33 cellular contexts compared by ENCODE assay signal in genomic region chr7:134019251-134019650, GRCh38.
DNase-seq lines count a peak whose midpoint lies in the region; ATAC-seq, FAIRE-seq and TF ChIP-seq lines count a peak whose summit lies in the region.
"Had no signal": no experiment of that assay in that cellular context is flagged by ENCODE, and none has a peak within 500 bp of the region (broad histone marks: within the 10 kb centered on the region; RNA-seq: fewer than 3 reads in every experiment).

No MANE protein-coding gene starts in this region.

- TF ChIP-seq POLR2A in HepG2 (IDR thresholded peaks at IDR 0.05; ENCODE audit: insufficient read depth in 1 of 2, low read depth in 2 of 2, low read length in 2 of 2): no peak
- TF ChIP-seq POLR2A in right lobe of liver (IDR thresholded peaks at IDR 0.05): no peak
- no peak for TF ChIP-seq POLR2A in K562 (conservative IDR thresholded peaks at IDR 0.05)

- TF ChIP-seq RAD21 in HepG2 (CRISPR knock-in tag; IDR thresholded peaks at IDR 0.05): no peak
- TF ChIP-seq RAD21 in K562 (CRISPR knock-in tag; conservative IDR thresholded peaks at IDR 0.05 in 1 of 2, IDR thresholded peaks at IDR 0.05 in 1 of 2): no peak

- WGBS in HepG2 (ENCODE audit: low lambda C conversion rate): 73% methylated on average over 2 of the region's 2 CpGs
- WGBS in right lobe of liver (ENCODE audit: insufficient coverage, low coverage, low lambda C conversion rate, missing lambda C conversion rate): 39% methylated on average over 2 of the region's 2 CpGs
- WGBS in K562 (ENCODE audit: insufficient coverage, low coverage, missing lambda C conversion rate): 11% methylated on average over 2 of the region's 2 CpGs

- H3K9me1 ChIP-seq in K562 (ENCODE audit: control insufficient read depth, insufficient read depth, low read length): no peaks in the 10 kb centered on the region

- FAIRE-seq in HepG2 (lab: Jason Lieb, UNC) (no peak), K562 (lab: Jason Lieb, UNC) (no peak)
- FAIRE-seq: A204.1, A549, D721Med had no signal

- H2AFZ ChIP-seq in HepG2 (ENCODE audit: low read length) (no peak overlapping the region), K562 (ENCODE audit: low read depth, low read length) (no peak overlapping the region)

- in situ Hi-C loops in HepG2 (cut with HindIII; ENCODE audit: extremely low pct_ligation_motif_present, low pct_unique_long_range_greater_than_20kb): no loop called here
- in situ Hi-C loops in K562 (cut with MboI): no loop called here

- H3K4me1 ChIP-seq in HepG2 (ENCODE audit: insufficient read depth, low read length): peaks cover 6% of the 10 kb centered on the region
- H3K4me1 ChIP-seq in right lobe of liver: no peaks in the 10 kb centered on the region
- H3K4me1 ChIP-seq in HEK293 (ENCODE audit: control insufficient read depth, insufficient read depth, low read length): no peaks in the 10 kb centered on the region
- no peaks in the 10 kb centered on the region for H3K4me1 ChIP-seq in K562 (replicated peaks in 1 of 2; ENCODE audit: control insufficient read depth in 2 of 2, insufficient read depth in 2 of 2, low read length in 2 of 2)
- peaks cover 0 to 6% (median 0%) of the 10 kb centered on the region in 4 donors for H3K4me1 ChIP-seq in tibial artery
- H3K4me1 ChIP-seq: BE2C; BLaER1; BLaER1 treated with 17β-estradiol and CSF1 and Interleukin-3, amounts not matched to agents 10 nM and 100 nM had no signal

- H3K36me3 ChIP-seq in HepG2 (replicated peaks in 1 of 2; ENCODE audit: control insufficient read depth in 1 of 2, insufficient read depth in 2 of 2, low read length in 2 of 2) (no peaks in the 10 kb centered on the region), right lobe of liver (no peaks in the 10 kb centered on the region), HEK293 (ENCODE audit: control insufficient read depth in 2 of 2, insufficient read depth in 1 of 2, low read length in 2 of 2) (no peaks in the 10 kb centered on the region), K562 (ENCODE audit: control insufficient read depth, insufficient read depth, low read length) (no peaks in the 10 kb centered on the region), tibial artery (no peaks in the 10 kb centered on the region)
- H3K36me3 ChIP-seq: BE2C, BLaER1 had no signal

- no peaks in the 10 kb centered on the region for H3K27me3 ChIP-seq in HepG2 (ENCODE audit: control insufficient read depth in 1 of 2, insufficient read depth in 2 of 2, low read length in 2 of 2)
- H3K27me3 ChIP-seq in right lobe of liver: no peaks in the 10 kb centered on the region
- H3K27me3 ChIP-seq in K562 (ENCODE audit: control insufficient read depth in 2 of 2, insufficient read depth in 2 of 2, low read length in 2 of 2): no peaks in the 10 kb centered on the region
- no peaks in the 10 kb centered on the region for H3K27me3 ChIP-seq in tibial artery
- H3K27me3 ChIP-seq: BE2C; BLaER1; BLaER1 treated with 17β-estradiol and CSF1 and Interleukin-3, amounts not matched to agents 10 nM and 100 nM had no signal

- H3K79me2 ChIP-seq in HepG2 (ENCODE audit: insufficient read depth, low read length): no peaks in the 10 kb centered on the region
- H3K79me2 ChIP-seq in K562 (ENCODE audit: control insufficient read depth, insufficient read depth, low read length): no peaks in the 10 kb centered on the region

- H3K9ac ChIP-seq in HepG2 (ENCODE audit: insufficient read depth, low read depth, low read length): no peak overlapping the region
- no peak overlapping the region for H3K9ac ChIP-seq in K562 (ENCODE audit: insufficient read depth in 1 of 2, low read depth in 2 of 2, low read length in 2 of 2)
- H3K9ac ChIP-seq: BLaER1; BLaER1 treated with 17β-estradiol and CSF1 and Interleukin-3, amounts not matched to agents 10 nM and 100 nM had no signal

- CTCF ChIA-PET in HepG2 (lab: Yijun Ruan, JAX; ENCODE audit: low intra/inter-chr PET ratio, low total read pairs) (no interaction called here), HEK293 (lab: Yijun Ruan, JAX) (interaction anchor here (0.6 to 1.2 kb wide), 5 partner anchors 28 to 826 kb away, joined by 3 to 5 read pairs (median 3); no protein-coding TSS in a partner anchor), K562 (lab: Yijun Ruan, JAX; ENCODE audit: low intra/inter-chr PET ratio) (no interaction called here)

- H3K27ac ChIP-seq in HepG2 (ENCODE audit: extremely low read length, insufficient read depth, low read length) (no peak overlapping the region), right lobe of liver (no peak overlapping the region), HEK293 (ENCODE audit: extremely low read depth, low read depth, low read length) (no peak overlapping the region), K562 (ENCODE audit: extremely low read depth, low read depth, low read length) (no peak overlapping the region), tibial artery (no peak overlapping the region)
- H3K27ac ChIP-seq: 22Rv1; A549; BLaER1; BLaER1 treated with 17β-estradiol and CSF1 and Interleukin-3, amounts not matched to agents 10 nM and 100 nM; C4-2B had no signal

- H4K20me1 ChIP-seq in HepG2 (ENCODE audit: insufficient read depth, low read length) (no peaks in the 10 kb centered on the region), K562 (replicated peaks; ENCODE audit: control insufficient read depth, insufficient read depth, low read length) (no peaks in the 10 kb centered on the region)
- H4K20me1 ChIP-seq: BLaER1; BLaER1 treated with 17β-estradiol and CSF1 and Interleukin-3, amounts not matched to agents 10 nM and 100 nM had no signal

- BruUV-seq in HepG2 (replicated peaks; lab: Mats Ljungman, UMichigan): no TSS peak
- no TSS peak for BruUV-seq in K562 (replicated peaks; lab: Mats Ljungman, UMichigan)

- TF ChIP-seq EP300 in HepG2 (IDR thresholded peaks at IDR 0.05; ENCODE audit: low read depth in 2 of 2, low read length in 2 of 2): no peak
- TF ChIP-seq EP300 in HepG2 (CRISPR knock-in tag; IDR thresholded peaks at IDR 0.05; ENCODE audit: borderline replicate concordance): no peak
- no peak for TF ChIP-seq EP300 in K562 (IDR thresholded peaks at IDR 0.05; ENCODE audit: low read length)

- ATAC-seq in HepG2 (no peak), right lobe of liver (no peak), K562 (no peak), HG03159 (IDR thresholded peaks at IDR 0.05; ENCODE audit: unreplicated experiment) (no peak)
- ATAC-seq: A549; CD8-positive, alpha-beta T cell had no signal

- H3K4me2 ChIP-seq in HepG2 (ENCODE audit: low read depth, low read length) (no peak overlapping the region), K562 (ENCODE audit: insufficient read depth, low read length) (no peak overlapping the region)
- H3K4me2 ChIP-seq: A549; BLaER1; BLaER1 treated with 17β-estradiol and CSF1 and Interleukin-3, amounts not matched to agents 10 nM and 100 nM had no signal

- DNase-seq in HepG2 (ENCODE audit: low spot score): no peak
- DNase-seq in right lobe of liver: no peak
- DNase-seq in K562 (ENCODE audit: extremely low read depth in 1 of 4, low spot score in 3 of 4): no peak
- no peak for DNase-seq in tibial artery
- DNase-seq: 8988T; ACHN; AML-193; BE2C; C1 segment of cervical spinal cord; Caco-2; Calu3; CD4-positive, alpha-beta memory T cell; CD4-positive, alpha-beta T cell; CD4-positive, CD25-positive, alpha-beta regulatory T cell; CD8-positive, alpha-beta memory T cell; CD8-positive, alpha-beta T cell; COR-L47; DMS 273 treated with DMSO at 0.1 percent for 48 hours; DMS153; DMS53; DMS79; DMS79 treated with DMSO at 0.1 percent for 48 hours; DND-41; EL had no signal

- H3K4me3 ChIP-seq in HepG2 (replicated peaks in 1 of 3; ENCODE audit: insufficient read depth in 1 of 3, low read depth in 2 of 3, low read length in 3 of 3) (no peak overlapping the region), right lobe of liver (no peak overlapping the region), HEK293 (ENCODE audit: low read depth, low read length) (no peak overlapping the region), K562 (no peak overlapping the region), tibial artery (no peak overlapping the region)
- H3K4me3 ChIP-seq: A549; BLaER1; BLaER1 treated with 17β-estradiol and CSF1 and Interleukin-3, amounts not matched to agents 10 nM and 100 nM had no signal

- intact Hi-C loops in HepG2 (cut with micrococcal nuclease; ENCODE audit: unreplicated experiment) (loop anchor here (10.0 kb wide), 1 partner anchor 406 kb away; no protein-coding TSS in a partner anchor), right lobe of liver (cut with DNase I) (no loop called here), K562 (cut with micrococcal nuclease) (loop anchor here (5.0 to 10.0 kb wide), 3 partner anchors 123 to 306 kb away; no protein-coding TSS in a partner anchor), tibial artery (cut with DNase I; ENCODE audit: low total_unique reads) (no loop called here)

- POLR2A ChIA-PET in HepG2 (lab: Yijun Ruan, JAX) (no interaction called here), HEK293 (lab: Yijun Ruan, JAX) (no interaction called here), K562 (lab: Yijun Ruan, JAX) (interaction anchor here (0.7 to 1.0 kb wide), 3 partner anchors 8 to 1750 kb away, joined by 3 to 4 read pairs (median 3); no protein-coding TSS in a partner anchor)

- TF ChIP-seq CTCF in HepG2 (CRISPR knock-in tag; IDR thresholded peaks at IDR 0.05) (no peak), right lobe of liver (IDR thresholded peaks at IDR 0.05) (no peak), HEK293 (tag by site-specific recombination; IDR thresholded peaks at IDR 0.05) (no peak), K562 (IDR thresholded peaks at IDR 0.05 in 2 of 3, conservative IDR thresholded peaks at IDR 0.05 in 1 of 3; ENCODE audit: insufficient read depth in 2 of 3, low read depth in 1 of 3, low read length in 3 of 3) (no peak), tibial artery (IDR thresholded peaks at IDR 0.05) (no peak)

- H3K9me3 ChIP-seq in HepG2 (ENCODE audit: low read length): no peaks in the 10 kb centered on the region
- H3K9me3 ChIP-seq in right lobe of liver: no peaks in the 10 kb centered on the region
- no peaks in the 10 kb centered on the region for H3K9me3 ChIP-seq in HEK293 (ENCODE audit: control insufficient read depth, insufficient read depth, low read depth, low read length)
- no peaks in the 10 kb centered on the region for H3K9me3 ChIP-seq in K562 (replicated peaks; ENCODE audit: control insufficient read depth, insufficient read depth, low read depth, low read length)
- H3K9me3 ChIP-seq in tibial artery: no peaks in the 10 kb centered on the region
- H3K9me3 ChIP-seq: A549; BE2C; BLaER1; BLaER1 treated with 17β-estradiol and CSF1 and Interleukin-3, amounts not matched to agents 10 nM and 100 nM; Caco-2 had no signal

TF ChIP-seq in HepG2, 621 proteins besides CTCF, POLR2A, EP300 and RAD21 (continues in another document):
- TF ChIP-seq CREB1 (IDR thresholded peaks at IDR 0.05) (peak; percentile 57), CREB1 (CRISPR knock-in tag; IDR thresholded peaks at IDR 0.05) (no peak)

TF ChIP-seq in HEK293, 187 proteins besides CTCF, POLR2A, EP300 and RAD21 (continues in another document):
- TF ChIP-seq SCRT1 (tag by site-specific recombination; IDR thresholded peaks at IDR 0.05; ENCODE audit: borderline replicate concordance): no peak

Comparison
In these comparisons a context has a peak if more than half of its experiments do, and no peak if none do; other contexts are left out.
1. intact Hi-C loops: an anchor here in HepG2 (10.0 kb wide) and K562 (5.0 to 10.0 kb wide); none called in right lobe of liver and tibial artery.